8 cellular contexts compared by ENCODE assay signal in the genomic region with DNA sequence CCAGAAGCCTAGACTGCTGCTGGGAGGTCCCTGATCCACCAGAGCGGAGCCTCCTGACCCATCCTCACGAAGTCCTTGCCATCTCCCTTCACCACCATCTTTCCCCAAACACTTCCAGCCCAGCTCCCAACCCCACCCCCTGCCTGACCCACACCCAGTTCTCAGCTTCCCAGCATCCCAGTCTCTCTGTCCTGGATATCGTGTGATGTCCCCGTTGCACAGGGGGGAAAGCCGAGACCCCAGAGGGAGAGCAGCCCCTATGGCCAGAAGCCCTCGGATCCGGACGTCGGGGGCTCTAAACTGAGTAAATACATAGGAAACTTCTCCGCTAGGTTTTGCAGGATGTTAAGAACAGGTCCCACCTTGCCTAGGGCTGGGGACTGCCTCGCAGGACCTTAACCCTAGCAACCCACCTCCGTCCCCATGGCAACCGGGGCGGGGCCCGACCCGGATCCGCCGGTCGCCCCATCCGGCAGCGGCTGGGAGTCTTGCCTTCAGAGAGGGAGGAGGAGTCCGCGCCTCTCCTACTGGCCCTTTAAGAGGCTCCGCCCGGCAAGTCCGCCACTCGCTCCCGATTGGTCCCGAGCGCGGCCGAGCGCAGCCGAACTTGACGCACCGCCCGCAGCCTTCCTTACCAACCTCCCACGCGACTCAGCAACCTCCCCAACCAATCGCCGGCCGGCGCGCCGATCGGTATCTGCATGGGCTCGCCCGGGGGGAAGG. TPM values are rescaled to one million over a fixed set of nuclear protein-coding genes. Genes with fewer than 3 reads are reported as not detected.
A peak's percentile ranks its signal among the peaks of the same experiment; 100 is the strongest.
DNase-seq lines count a peak whose midpoint lies in the region; ATAC-seq and TF ChIP-seq lines count a peak whose summit lies in the region.

No MANE protein-coding gene starts in this region.

- H3K4me3 ChIP-seq in kidney epithelial cell (ENCODE audit: low read depth, low read length) = peak overlapping the region; percentile 41

- peak; percentile 86 for ATAC-seq in HG03442 (IDR thresholded peaks at IDR 0.05; ENCODE audit: unreplicated experiment)

- H3K9me3 Mint-ChIP-seq in chondrocyte (ENCODE audit: low read depth) = no peaks in the 10 kb centered on the region

- no peaks in the 10 kb centered on the region for H3K36me3 ChIP-seq in kidney epithelial cell (ENCODE audit: control insufficient read depth, insufficient read depth, low read length)

- H3K4me3 Mint-ChIP-seq in chondrocyte (ENCODE audit: unreplicated experiment) = peak overlapping the region; percentile 75

- H3K4me1 Mint-ChIP-seq in chondrocyte (ENCODE audit: low read depth) = peaks cover 15% of the 10 kb centered on the region

- peak overlapping the region; percentile 17 for H3K27ac Mint-ChIP-seq in chondrocyte (ENCODE audit: unreplicated experiment)

- H3K27me3 Mint-ChIP-seq in chondrocyte (ENCODE audit: low read depth) = no peaks in the 10 kb centered on the region

- no peaks in the 10 kb centered on the region for H3K27me3 ChIP-seq in kidney epithelial cell (ENCODE audit: control insufficient read depth, insufficient read depth, low read length)

- peaks cover 6% of the 10 kb centered on the region for H3K36me3 Mint-ChIP-seq in chondrocyte (ENCODE audit: low read depth)

- TF ChIP-seq CTCF in chondrocyte (IDR thresholded peaks at IDR 0.05) = no peak
- no peak for TF ChIP-seq CTCF in kidney epithelial cell (IDR thresholded peaks at IDR 0.05; ENCODE audit: insufficient read depth, low read length, poor library complexity, severe bottlenecking)

- peak; percentile 96 for DNase-seq in AG20443 (ENCODE audit: low spot score)
- peak; percentile 98 for DNase-seq in GM19240 (ENCODE audit: insufficient read length, low spot score)
- DNase-seq in NCI-H510A (lab: John Stamatoyannopoulos, UW) = peak; percentile 97
- DNase-seq in activated CD4-positive, alpha-beta T cell treated with anti-CD3 and anti-CD28 coated beads for 24 hours (ENCODE audit: low read depth in 2 of 2) = peak; percentile 98 to 99
- peak; percentile 100 for DNase-seq in chondrocyte (ENCODE audit: low spot score)
- DNase-seq in kidney epithelial cell (ENCODE audit: low read depth) = peak; percentile 98
- DNase-seq in stimulated activated CD4-positive, alpha-beta T cell treated with anti-CD3 and anti-CD28 coated beads, Interleukin-15, amount 100 ng/mL, for 1 hour (ENCODE audit: low read depth in 1 of 2, low spot score in 1 of 2) = peak; percentile 99

RNA-seq across cellular contexts. Expression of a gene that starts 0.5 kb away (rescaled TPM):
- total RNA-seq in chondrocyte (60.9 to 69.3 TPM (median 68.2 TPM) in 3 replicates), kidney epithelial cell (77.8 and 84.5 TPM in 2 replicates)

RNA-seq across cellular contexts. Expression of a gene that starts 13.0 kb away (rescaled TPM):
- total RNA-seq in chondrocyte (0.15 to 3.3 TPM (median 2.2 TPM) in 3 replicates), kidney epithelial cell (0.21 TPM in 1 of 2 replicates, not detected in the other)

RNA-seq across cellular contexts. Expression of a gene that starts 14.9 kb away (rescaled TPM):
- total RNA-seq in chondrocyte = 65.8 to 101 TPM (median 98.4 TPM) in 3 replicates
- 154 and 222 TPM in 2 replicates for total RNA-seq in kidney epithelial cell

RNA-seq across cellular contexts. Expression of a gene that starts 33.3 kb away (rescaled TPM):
- total RNA-seq in chondrocyte (0.35 to 0.65 TPM (median 0.56 TPM) in 3 replicates), kidney epithelial cell (not detected in 2 replicates)

RNA-seq across cellular contexts. Expression of a gene that starts 34.4 kb away (rescaled TPM):
- 5.4 to 5.8 TPM in 2 of 3 replicates, not detected in the other for total RNA-seq in chondrocyte
- total RNA-seq in kidney epithelial cell = 0.04 and 0.21 TPM in 2 replicates

Comparison
In these comparisons a context has a peak if more than half of its experiments do, and no peak if none do; other contexts are left out.
1. Peak in every context shown above with its lines: DNase-seq, ATAC-seq and H3K4me3 ChIP-seq.